In genomic region chr3:126928921-126929485, GRCh38 we compare ENCODE assay signal across 13 cellular contexts. TPM values are rescaled to one million over a fixed set of nuclear protein-coding genes. Genes with fewer than 3 reads are reported as not detected.
DNase-seq lines count a peak whose midpoint lies in the region; ATAC-seq, FAIRE-seq and TF ChIP-seq lines count a peak whose summit lies in the region.
"Had no signal": no experiment of that assay in that cellular context is flagged by ENCODE, and none has a peak within 500 bp of the region (broad histone marks: within the 10 kb centered on the region; RNA-seq: fewer than 3 reads in every experiment).

No MANE protein-coding gene starts in this region.

- no peak overlapping the region for H3K18ac ChIP-seq in IMR-90 (ENCODE audit: low read depth, low read length)

- no peak overlapping the region for H3K4me2 ChIP-seq in IMR-90 (ENCODE audit: low read depth, low read length)
- no peak overlapping the region for H3K4me2 ChIP-seq in K562 (ENCODE audit: insufficient read depth, low read length)
- H3K4me2 ChIP-seq: BLaER1 had no signal

- CTCF ChIA-PET in IMR-90 (lab: Yijun Ruan, JAX) = no interaction called here
- CTCF ChIA-PET in K562 (lab: Yijun Ruan, JAX; ENCODE audit: low intra/inter-chr PET ratio) = no interaction called here

- DNase-seq in IMR-90 (no peak), K562 (ENCODE audit: extremely low read depth in 1 of 4, low spot score in 3 of 4) (peak in 1 of 4 experiments; percentile 31), posterior vena cava (ENCODE audit: low spot score) (peak; percentile 5), DMS53 treated with DMSO at 0.1 percent for 48 hours (lab: John Stamatoyannopoulos, UW; ENCODE audit: unreplicated experiment) (no peak), GM19238 (ENCODE audit: insufficient read length, low spot score) (no peak)
- DNase-seq: Caco-2; CD8-positive, alpha-beta memory T cell; GF-D8; GM23248 had no signal

- no peak for TF ChIP-seq EP300 in K562 (IDR thresholded peaks at IDR 0.05; ENCODE audit: low read length)

- H2AFZ ChIP-seq in IMR-90 (replicated peaks; ENCODE audit: low read length, poor library complexity) = no peak overlapping the region
- no peak overlapping the region for H2AFZ ChIP-seq in K562 (ENCODE audit: low read depth, low read length)
- H2AFZ ChIP-seq: GM23248 had no signal

- in situ Hi-C loops in IMR-90 (cut with MboI; ENCODE audit: low sequenced_read_pairs) = no loop called here
- in situ Hi-C loops in K562 (cut with MboI) = no loop called here

- H3K79me1 ChIP-seq in IMR-90 (ENCODE audit: low read depth in 1 of 2, low read length in 2 of 2) = peaks cover 0 to 2% of the 10 kb centered on the region in 2 experiments; a peak in 1 of 4 replicates

- H3K14ac ChIP-seq in IMR-90 (replicated peaks; ENCODE audit: low read depth, low read length) = no peak overlapping the region

- H3K9ac ChIP-seq in IMR-90 (ENCODE audit: low read depth, low read length) = no peak overlapping the region
- H3K9ac ChIP-seq in K562 (ENCODE audit: insufficient read depth in 1 of 2, low read depth in 2 of 2, low read length in 2 of 2) = no peak overlapping the region
- H3K9ac ChIP-seq: BLaER1, GM23248 had no signal

- H3K4me3 ChIP-seq in IMR-90 (ENCODE audit: insufficient read depth, low read depth, low read length) = no peak overlapping the region
- H3K4me3 ChIP-seq in K562 = no peak overlapping the region
- H3K4me3 ChIP-seq: BLaER1, GM23248 had no signal

- peak; percentile 35 for FAIRE-seq in K562 (lab: Jason Lieb, UNC)
- FAIRE-seq: H54 had no signal

- dilution Hi-C loops in IMR-90 (cut with HindIII; ENCODE audit: low sequenced_read_pairs, unreplicated experiment) = no loop called here

- TF ChIP-seq CTCF in IMR-90 (conservative IDR thresholded peaks at IDR 0.05; ENCODE audit: low read depth, low read length) (no peak), K562 (IDR thresholded peaks at IDR 0.05 in 2 of 3, conservative IDR thresholded peaks at IDR 0.05 in 1 of 3; ENCODE audit: insufficient read depth in 2 of 3, low read depth in 1 of 3, low read length in 3 of 3) (no peak)

- H3K36me3 ChIP-seq in IMR-90 (ENCODE audit: control insufficient read depth, insufficient read depth, low read length) (no peaks in the 10 kb centered on the region), K562 (ENCODE audit: control insufficient read depth, insufficient read depth, low read length) (no peaks in the 10 kb centered on the region)
- H3K36me3 ChIP-seq: BLaER1 had no signal

- H3K4me1 ChIP-seq in IMR-90 (ENCODE audit: control insufficient read depth, insufficient read depth, low read length) = peaks cover 41% of the 10 kb centered on the region
- peaks cover 20 to 43% of the 10 kb centered on the region in 2 experiments for H3K4me1 ChIP-seq in K562 (replicated peaks in 1 of 2; ENCODE audit: control insufficient read depth in 2 of 2, insufficient read depth in 2 of 2, low read length in 2 of 2)

- BruUV-seq in IMR-90 (replicated peaks; lab: Mats Ljungman, UMichigan) (no TSS peak), K562 (replicated peaks; lab: Mats Ljungman, UMichigan) (no TSS peak)

- no peak overlapping the region for H2AK5ac ChIP-seq in IMR-90 (ENCODE audit: low read depth, low read length)

- TF ChIP-seq RAD21 in IMR-90 (IDR thresholded peaks at IDR 0.05; ENCODE audit: low read length) (no peak), K562 (CRISPR knock-in tag; conservative IDR thresholded peaks at IDR 0.05 in 1 of 2, IDR thresholded peaks at IDR 0.05 in 1 of 2) (no peak)

- POLR2A ChIA-PET in IMR-90 (lab: Charles Lee; ENCODE audit: unreplicated experiment) = no interaction called here
- POLR2A ChIA-PET in K562 (lab: Yijun Ruan, JAX) = interaction anchor here (0.8 to 1.7 kb wide), 2 partner anchors 11 to 18 kb away, joined by 3 to 4 read pairs; no protein-coding TSS in a partner anchor

- H3K27me3 ChIP-seq in IMR-90 (ENCODE audit: control insufficient read depth, insufficient read depth, low read length) (no peaks in the 10 kb centered on the region), K562 (ENCODE audit: control insufficient read depth in 2 of 2, insufficient read depth in 2 of 2, low read length in 2 of 2) (no peaks in the 10 kb centered on the region)
- H3K27me3 ChIP-seq: BLaER1 had no signal

- H2BK120ac ChIP-seq in IMR-90 (ENCODE audit: low read depth, low read length) = no peak overlapping the region

- no peaks in the 10 kb centered on the region for H3K9me3 ChIP-seq in IMR-90 (ENCODE audit: control insufficient read depth, insufficient read depth, low read length)
- H3K9me3 ChIP-seq in K562 (replicated peaks; ENCODE audit: control insufficient read depth, insufficient read depth, low read depth, low read length) = no peaks in the 10 kb centered on the region
- H3K9me3 ChIP-seq: BLaER1, Caco-2 had no signal

- H3K9me1 ChIP-seq in IMR-90 (ENCODE audit: insufficient read depth, low read length) (peaks cover 30% of the 10 kb centered on the region), K562 (ENCODE audit: control insufficient read depth, insufficient read depth, low read length) (no peaks in the 10 kb centered on the region)

- H3K56ac ChIP-seq in IMR-90 (ENCODE audit: extremely low read depth, insufficient read depth, low read length) = no peak overlapping the region

- TF ChIP-seq POLR2A in IMR-90 (IDR thresholded peaks at IDR 0.05; ENCODE audit: low read depth, low read length) = no peak
- TF ChIP-seq POLR2A in K562 (conservative IDR thresholded peaks at IDR 0.05) = no peak

- H3K23ac ChIP-seq in IMR-90 (ENCODE audit: low read depth, low read length) = no peak overlapping the region

- H2BK15ac ChIP-seq in IMR-90 (ENCODE audit: low read depth, low read length) = 0 out of 3 replicates have a peak overlapping the region, but pooled peaks have one; percentile 32

- H2BK5ac ChIP-seq in IMR-90 (ENCODE audit: low read depth, low read length, poor library complexity, severe bottlenecking) = no peak overlapping the region

- H3K4ac ChIP-seq in IMR-90 (ENCODE audit: low read depth, low read length) = 0 out of 2 replicates have a peak overlapping the region, but pooled peaks have one; percentile 21

- no peak overlapping the region for H2BK20ac ChIP-seq in IMR-90 (ENCODE audit: low read depth, low read length)

- H3K27ac ChIP-seq in IMR-90 (ENCODE audit: insufficient read depth, low read length) = no peak overlapping the region
- no peak overlapping the region for H3K27ac ChIP-seq in K562 (ENCODE audit: extremely low read depth, low read depth, low read length)
- H3K27ac ChIP-seq: BLaER1, GM23248 had no signal

- no peak overlapping the region for H4K5ac ChIP-seq in IMR-90 (ENCODE audit: low read depth, low read length)

- H4K20me1 ChIP-seq in IMR-90 (ENCODE audit: insufficient read depth, low read length) (no peaks in the 10 kb centered on the region), K562 (replicated peaks; ENCODE audit: control insufficient read depth, insufficient read depth, low read length) (no peaks in the 10 kb centered on the region)

- no peak for ATAC-seq in IMR-90 (ENCODE audit: low read depth)
- ATAC-seq in K562 = peak; percentile 51
- ATAC-seq in HG02610 (IDR thresholded peaks at IDR 0.05; ENCODE audit: unreplicated experiment) = no peak
- ATAC-seq: HCT116 had no signal

- H4K8ac ChIP-seq in IMR-90 (ENCODE audit: low read depth in 2 of 2, low read length in 2 of 2) = no peak overlapping the region

- WGBS in IMR-90 (ENCODE audit: extremely low coverage in 2 of 2, insufficient read length in 1 of 2), 2 experiments = 76% methylated on average over 2 of the region's 3 CpGs; no CpG with 5 or more reads in 1 of the 2 experiments
- WGBS in K562 (ENCODE audit: insufficient coverage, low coverage, missing lambda C conversion rate) = 24% methylated on average over 3 of the region's 3 CpGs

- H3K79me2 ChIP-seq in K562 (ENCODE audit: control insufficient read depth, insufficient read depth, low read length) = 0 out of 3 replicates have a peak, but pooled peaks cover 3% of the 10 kb centered on the region

- no peak overlapping the region for H4K91ac ChIP-seq in IMR-90 (ENCODE audit: insufficient read depth, low read depth, low read length)

- H2AK9ac ChIP-seq in IMR-90 (replicated peaks; ENCODE audit: low read depth, low read length, poor library complexity) = peak overlapping the region; percentile 44

- intact Hi-C loops in IMR-90 (cut with micrococcal nuclease) = loop anchor here (5.0 kb wide), 1 partner anchor 87 kb away; no protein-coding TSS in a partner anchor
- intact Hi-C loops in K562 (cut with micrococcal nuclease) = no loop called here
- intact Hi-C loops in posterior vena cava (cut with DNase I) = no loop called here

TF ChIP-seq in K562, 482 proteins besides CTCF, POLR2A, EP300 and RAD21 (continues in another document):
- TF ChIP-seq ZEB2 (IDR thresholded peaks at IDR 0.05) (peak; percentile 49; the same call in 1 of the 2 replicates), RCOR1 (IDR thresholded peaks at IDR 0.05; ENCODE audit: borderline replicate concordance in 1 of 2, low read depth in 2 of 2, low read length in 2 of 2) (0 out of 4 replicates have a peak, but pooled peaks of 1 of the 2 experiments have one; percentile 19), POLR2B (IDR thresholded peaks at IDR 0.05; ENCODE audit: low read depth, partially characterized antibody) (no peak)

RNA-seq across cellular contexts. Expression of gene PLXNA1, which starts 53.9 kb away (rescaled TPM):
- total RNA-seq in IMR-90 (2012; rRNA removed) (13.6 and 14.4 TPM in 2 replicates), K562 (2014; rRNA removed) (25.7 and 29.7 TPM in 2 replicates), K562 (2014; rRNA removed; fragmentation: Illumina TruSeq; extraction: Trizol) (11.4 and 14.0 TPM in 2 replicates), K562 (2015; rRNA removed; fragmentation: Illumina TruSeq; extraction: Trizol) (14.4 and 15.6 TPM in 2 replicates), K562 (2021) (49.3 and 59.9 TPM in 2 replicates), posterior vena cava (10 to 100 TPM; 31.7 to 38.5 TPM)
- polyA plus RNA-seq in IMR-90 (2012; rRNA removed) (49.4 and 61.7 TPM in 2 replicates), K562 (2011; rRNA removed) (39.2 and 54.7 TPM in 2 replicates), K562 (2014; fragmentation: Illumina TruSeq; extraction: Trizol) (16.8 and 30.4 TPM in 2 replicates), K562 (2014; fragmentation: Nextera tagmentation; extraction: Ambion mirVana) (under 1 TPM; 0.23 to 0.35 TPM), K562 (2014; rRNA removed) (32.3 and 37.7 TPM in 2 replicates)
- 25.5 and 52.4 TPM in 2 replicates for polyA plus RNA-seq in IMR-90 (2012; cell fraction: cytosol; rRNA removed)
- 88.7 and 218 TPM in 2 replicates for polyA plus RNA-seq in IMR-90 (2012; cell fraction: nucleus; rRNA removed; ENCODE audit: low replicate concordance)
- total RNA-seq in K562 (2011; cell fraction: chromatin; rRNA removed; ENCODE audit: low replicate concordance) = 126 and 340 TPM in 2 replicates
- total RNA-seq in K562 (2011; cell fraction: nucleolus; rRNA removed) = 201 and 257 TPM in 2 replicates
- 135 and 137 TPM in 2 replicates for total RNA-seq in K562 (2011; cell fraction: nucleoplasm; rRNA removed)
- 30.3 and 79.8 TPM in 2 replicates for polyA plus RNA-seq in K562 (2011; cell fraction: cytosol; rRNA removed)
- 230 and 364 TPM in 2 replicates for polyA plus RNA-seq in K562 (2011; cell fraction: nucleus; rRNA removed)
- 30.0 and 54.1 TPM in 2 replicates for polyA plus RNA-seq in K562 (2012)
- 37.0 and 87.9 TPM in 2 replicates for polyA minus RNA-seq in K562 (2011; rRNA and poly(A)+ RNA removed)
- polyA minus RNA-seq in K562 (2011; cell fraction: cytosol; rRNA and poly(A)+ RNA removed) = 46.9 and 52.1 TPM in 2 replicates
- 79.0 and 94.2 TPM in 2 replicates for polyA minus RNA-seq in K562 (2011; cell fraction: nucleus; rRNA and poly(A)+ RNA removed)
